11 cellular contexts compared by ENCODE assay signal in the genomic region with DNA sequence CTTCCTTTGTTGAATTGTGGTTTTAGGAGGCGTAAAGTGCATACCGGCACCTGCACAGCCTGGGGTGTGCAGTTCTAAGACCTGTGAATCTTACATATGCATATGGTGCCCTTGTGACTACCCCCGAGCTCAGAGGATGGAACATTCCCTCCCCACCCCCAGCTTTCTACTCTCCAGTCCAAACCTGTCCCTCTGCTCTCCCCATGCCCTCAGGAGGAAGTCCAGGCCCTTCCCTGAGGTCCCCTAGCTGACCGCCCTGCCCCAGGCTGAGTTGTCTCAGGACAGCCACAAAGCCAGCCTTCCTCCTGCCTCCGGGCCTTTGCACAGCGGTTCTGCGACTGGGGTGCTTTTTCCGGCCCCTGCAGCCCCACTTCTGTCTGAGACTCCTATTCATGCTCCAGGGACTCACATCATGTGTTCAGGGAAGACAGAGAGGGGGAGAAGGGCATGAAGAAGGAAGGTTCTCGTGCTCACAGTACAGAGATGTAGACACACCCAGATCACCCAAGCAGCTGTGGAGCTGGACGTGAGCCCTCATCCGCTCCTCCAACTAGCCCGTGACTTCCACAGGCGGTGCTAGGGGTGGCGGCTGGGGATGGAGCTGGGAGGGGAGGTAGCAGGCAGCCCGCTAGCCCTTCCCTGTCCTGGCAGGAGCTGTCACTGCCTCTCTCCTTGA.
DNase-seq lines count a peak whose midpoint lies in the region; ATAC-seq lines count a peak whose summit lies in the region.
"Had no signal": no experiment of that assay in that cellular context is flagged by ENCODE, and none has a peak within 500 bp of the region (broad histone marks: within the 10 kb centered on the region; RNA-seq: fewer than 3 reads in every experiment).

No MANE protein-coding gene starts in this region.

- no peak for ATAC-seq in HG03442 (IDR thresholded peaks at IDR 0.05; ENCODE audit: unreplicated experiment)

- intact Hi-C loops in head of caudate nucleus (cut with DNase I): no loop called here

- DNase-seq in NCI-H2029 (lab: John Stamatoyannopoulos, UW): peak; percentile 32
- no peak for DNase-seq in NCI-H2029 treated with DMSO at 0.1 percent for 48 hours (lab: John Stamatoyannopoulos, UW)
- peak; percentile 5 for DNase-seq in NCI-H748 treated with DMSO at 0.1 percent for 48 hours (lab: John Stamatoyannopoulos, UW)
- DNase-seq in head of caudate nucleus: peak in 26 of 42 donors; percentile 37 to 84 (median 66)
- DNase-seq in substantia nigra (lab: John Stamatoyannopoulos, UW): peak in 26 of 49 donors; percentile 14 to 74 (median 46)
- DNase-seq in stimulated activated naive CD4-positive, alpha-beta T cell (lab: John Stamatoyannopoulos, UW): no peak
- no peak for DNase-seq in NCI-H226
- DNase-seq: NCI-H1436, SW 1271 had no signal

- H3K27ac ChIP-seq in substantia nigra (ENCODE audit: low read depth, low read length, poor library complexity, severe bottlenecking): peak overlapping the region; percentile 94
- H3K27ac ChIP-seq: breast epithelium had no signal

Comparison
In these comparisons a context has a peak if more than half of its experiments do, and no peak if none do; other contexts are left out.
1. DNase-seq: peak in NCI-H2029 (single experiment), NCI-H748 treated with DMSO at 0.1 percent for 48 hours (single experiment), head of caudate nucleus (26 of 42) and substantia nigra (26 of 49); none in NCI-H2029 treated with DMSO at 0.1 percent for 48 hours (single experiment), stimulated activated naive CD4-positive, alpha-beta T cell (0 of 6) and NCI-H226 (single experiment).